In the genomic region with DNA sequence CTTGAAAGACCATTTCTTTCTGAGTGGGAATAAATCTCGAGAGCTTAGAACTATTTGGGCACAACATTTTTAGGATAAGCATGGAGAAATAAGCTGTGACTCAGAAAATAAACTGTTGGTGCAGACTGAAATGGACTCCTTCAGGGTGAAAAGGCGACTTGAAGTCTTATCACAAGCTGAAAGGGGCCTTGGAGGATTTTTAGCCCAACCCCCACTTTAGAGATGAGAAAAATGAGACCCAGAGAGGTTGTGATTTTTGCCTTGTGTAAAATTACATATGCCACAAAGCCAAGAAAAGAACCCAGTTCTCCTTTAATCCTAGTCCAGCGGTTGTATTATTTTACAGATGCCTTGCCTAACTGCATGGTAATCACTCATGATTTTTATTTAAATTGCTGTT, we compare ENCODE assay signal across 8 cellular contexts. TPM values are rescaled to one million over a fixed set of nuclear protein-coding genes. Genes with fewer than 3 reads are reported as not detected.
DNase-seq lines count a peak whose midpoint lies in the region; ATAC-seq and TF ChIP-seq lines count a peak whose summit lies in the region.

No MANE protein-coding gene starts in this region.

- H3K27ac Mint-ChIP-seq in activated CD4-positive, alpha-beta T cell treated with anti-CD3 and anti-CD28 coated beads, Interleukin-2, amount 10 ng/mL, durations not matched to agents 24 days and 14 days, result peak overlapping the region; percentile 92

- H3K9me3 ChIP-seq in SK-N-MC (ENCODE audit: low read depth, low read length) (no peaks in the 10 kb centered on the region), gastrocnemius medialis (no peaks in the 10 kb centered on the region)

- intact Hi-C loops in activated CD4-positive, alpha-beta T cell treated with anti-CD3 and anti-CD28 coated beads, Interleukin-2, amount 10 ng/mL, durations not matched to agents 24 days and 14 days (cut with micrococcal nuclease), result loop anchor here (1.0 to 10.0 kb wide), 9 partner anchors 10 to 646 kb away; a partner anchor contains a TSS
- intact Hi-C loops in gastrocnemius medialis (cut with DNase I; ENCODE audit: low total_unique reads) (loop anchor here (10.0 kb wide), 1 partner anchor 267 kb away; a partner anchor contains a TSS), posterior cingulate gyrus (cut with DNase I) (loop anchor here (5.0 to 10.0 kb wide), 3 partner anchors 269 to 643 kb away; a partner anchor contains a TSS)

- H3K9me3 Mint-ChIP-seq in activated CD4-positive, alpha-beta T cell treated with anti-CD3 and anti-CD28 coated beads, Interleukin-2, amount 10 ng/mL, durations not matched to agents 24 days and 14 days, result no peaks in the 10 kb centered on the region

- ATAC-seq in gastrocnemius medialis, result no peak

- H3K27me3 ChIP-seq in gastrocnemius medialis, result no peaks in the 10 kb centered on the region

- H3K4me1 ChIP-seq in gastrocnemius medialis, result peaks cover 19 to 23% of the 10 kb centered on the region in 2 donors

- no peak for TF ChIP-seq POLR2A in gastrocnemius medialis (IDR thresholded peaks at IDR 0.05)

- peak; percentile 60 for DNase-seq in activated CD4-positive, alpha-beta T cell treated with anti-CD3 and anti-CD28 coated beads, Interleukin-2, amount 10 ng/mL, durations not matched to agents 24 days and 14 days
- no peak for DNase-seq in activated CD4-positive, alpha-beta T cell treated with anti-CD3 and anti-CD28 coated beads, Interleukin-2, amount 50 U/mL, for 4 hours
- DNase-seq in SK-N-MC (ENCODE audit: low read depth, low spot score) (no peak), fibroblast of gingiva (ENCODE audit: low read depth) (peak; percentile 40), gastrocnemius medialis (no peak), AG20443 (ENCODE audit: low spot score) (no peak), posterior cingulate gyrus (no peak)
- no peak for DNase-seq in effector CD8-positive, alpha-beta T cell (lab: John Stamatoyannopoulos, UW)

- no peak for TF ChIP-seq CTCF in gastrocnemius medialis (IDR thresholded peaks at IDR 0.05 in 4 of 5, conservative IDR thresholded peaks at IDR 0.05 in 1 of 5)

- in situ Hi-C loops in gastrocnemius medialis (cut with MboI; ENCODE audit: low sequenced_read_pairs in 4 of 4), result loop anchor here in 1 of 4 donors (10.0 to 25.0 kb wide), 2 partner anchors 133 to 566 kb away; no protein-coding TSS in a partner anchor

- H3K36me3 Mint-ChIP-seq in activated CD4-positive, alpha-beta T cell treated with anti-CD3 and anti-CD28 coated beads, Interleukin-2, amount 10 ng/mL, durations not matched to agents 24 days and 14 days (ENCODE audit: low read depth), result peaks cover 39% of the 10 kb centered on the region

- H3K4me3 ChIP-seq in SK-N-MC (peak overlapping the region; percentile 98), gastrocnemius medialis (peak overlapping the region; percentile 86 to 99 (median 94))

- no peaks in the 10 kb centered on the region for H3K27me3 Mint-ChIP-seq in activated CD4-positive, alpha-beta T cell treated with anti-CD3 and anti-CD28 coated beads, Interleukin-2, amount 10 ng/mL, durations not matched to agents 24 days and 14 days

- H3K4me1 Mint-ChIP-seq in activated CD4-positive, alpha-beta T cell treated with anti-CD3 and anti-CD28 coated beads, Interleukin-2, amount 10 ng/mL, durations not matched to agents 24 days and 14 days, result peaks cover 41% of the 10 kb centered on the region

- peak overlapping the region; percentile 95 for H3K9ac ChIP-seq in SK-N-MC (ENCODE audit: insufficient read length)

- H3K27ac ChIP-seq in SK-N-MC (peak overlapping the region; percentile 67), gastrocnemius medialis (peak overlapping the region; percentile 96 to 100 (median 98))

- H3K36me3 ChIP-seq in SK-N-MC (ENCODE audit: insufficient read depth, low read length), result peaks cover 23% of the 10 kb centered on the region
- H3K36me3 ChIP-seq in gastrocnemius medialis, result no peaks in the 10 kb centered on the region

- peak overlapping the region; percentile 94 for H3K4me3 Mint-ChIP-seq in activated CD4-positive, alpha-beta T cell treated with anti-CD3 and anti-CD28 coated beads, Interleukin-2, amount 10 ng/mL, durations not matched to agents 24 days and 14 days

RNA-seq across cellular contexts. Expression of a gene that starts 1.5 kb away (rescaled TPM):
- total RNA-seq in activated CD4-positive, alpha-beta T cell treated with anti-CD3 and anti-CD28 coated beads, Interleukin-2, amount 10 ng/mL, durations not matched to agents 24 days and 14 days, result 223 and 224 TPM in 2 replicates
- 10 to 100 TPM; 16.2 to 35.9 (median 17.6) TPM for total RNA-seq in gastrocnemius medialis

Comparison
In these comparisons a context has a peak if more than half of its experiments do, and no peak if none do; other contexts are left out.
1. DNase-seq: peak in activated CD4-positive, alpha-beta T cell treated with anti-CD3 and anti-CD28 coated beads, Interleukin-2, amount 10 ng/mL, durations not matched to agents 24 days and 14 days (single experiment) and fibroblast of gingiva (single experiment); none in activated CD4-positive, alpha-beta T cell treated with anti-CD3 and anti-CD28 coated beads, Interleukin-2, amount 50 U/mL, for 4 hours (0 of 2), SK-N-MC (single experiment), gastrocnemius medialis (0 of 2), AG20443 (single experiment), posterior cingulate gyrus (0 of 10) and effector CD8-positive, alpha-beta T cell (single experiment).